Comparison of ENCODE assay signal across 8 cellular contexts in genomic region chr5:68252678-68253520, GRCh38. TPM values are rescaled to one million over a fixed set of nuclear protein-coding genes. Genes with fewer than 3 reads are reported as not detected.
A peak's percentile ranks its signal among the peaks of the same experiment; 100 is the strongest.
DNase-seq lines count a peak whose midpoint lies in the region; ATAC-seq and TF ChIP-seq lines count a peak whose summit lies in the region.

No MANE protein-coding gene starts in this region.

- H3K4me3 ChIP-seq in kidney epithelial cell (ENCODE audit: low read depth, low read length): no peak overlapping the region

- peak; percentile 84 for TF ChIP-seq CTCF in kidney epithelial cell (IDR thresholded peaks at IDR 0.05; ENCODE audit: insufficient read depth, low read length, poor library complexity, severe bottlenecking)

- ATAC-seq in GM19351 (IDR thresholded peaks at IDR 0.05; ENCODE audit: unreplicated experiment): peak; percentile 83
- no peak for ATAC-seq in GM21723 (IDR thresholded peaks at IDR 0.05; ENCODE audit: unreplicated experiment)

- H3K36me3 ChIP-seq in kidney epithelial cell (ENCODE audit: control insufficient read depth, insufficient read depth, low read length): no peaks in the 10 kb centered on the region

- H3K27me3 ChIP-seq in kidney epithelial cell (ENCODE audit: control insufficient read depth, insufficient read depth, low read length): no peaks in the 10 kb centered on the region

- DNase-seq in COR-L47 (lab: John Stamatoyannopoulos, UW): peak; percentile 73
- DNase-seq in Kasumi-1 (lab: John Stamatoyannopoulos, UW): peak; percentile 62 to 77
- peak; percentile 58 for DNase-seq in SW480 (ENCODE audit: low spot score)
- DNase-seq in cerebellum (ENCODE audit: low spot score): peak; percentile 74
- no peak for DNase-seq in kidney epithelial cell (ENCODE audit: low read depth)
- DNase-seq in stimulated activated CD4-positive, alpha-beta T cell treated with anti-CD3 and anti-CD28 coated beads, Interleukin-2, amount 100 ng/mL, for 24 hours: peak; percentile 47 to 58

RNA-seq across cellular contexts. Expression of gene PIK3R1, which starts 37.3 kb away (rescaled TPM):
- total RNA-seq in cerebellum (88.2 TPM), kidney epithelial cell (17.4 and 21.1 TPM in 2 replicates)
